In the genomic region with DNA sequence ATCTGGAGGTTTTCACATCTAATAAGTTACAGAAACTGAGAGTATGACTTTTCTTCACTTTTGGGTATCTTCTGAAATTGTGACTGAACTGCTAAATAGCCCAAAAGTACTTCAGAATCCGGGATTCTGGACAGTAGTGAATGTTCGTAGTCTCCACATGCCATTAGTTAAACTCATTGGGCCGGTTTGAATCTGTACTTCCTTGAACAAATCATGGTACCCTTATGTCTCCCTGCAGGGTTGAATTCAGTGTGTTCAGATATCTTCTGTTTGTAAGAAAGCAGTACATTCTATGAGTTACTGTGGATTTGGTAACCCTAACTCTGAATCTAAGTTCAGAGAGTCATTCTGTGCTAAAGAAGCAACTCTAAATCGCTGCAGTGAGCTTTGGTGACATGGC, we compare ENCODE assay signal across 15 cellular contexts. TPM values are rescaled to one million over a fixed set of nuclear protein-coding genes. Genes with fewer than 3 reads are reported as not detected.
A peak's percentile ranks its signal among the peaks of the same experiment; 100 is the strongest.
DNase-seq lines count a peak whose midpoint lies in the region; ATAC-seq and TF ChIP-seq lines count a peak whose summit lies in the region.
"Had no signal": no experiment of that assay in that cellular context is flagged by ENCODE, and none has a peak within 500 bp of the region (broad histone marks: within the 10 kb centered on the region; RNA-seq: fewer than 3 reads in every experiment).

No MANE protein-coding gene starts in this region.

- peaks cover 19% of the 10 kb centered on the region; the same call in 1 of the 2 replicates for H3K79me2 ChIP-seq in OCI-LY1 (ENCODE audit: insufficient read depth, low read length)

- H3K27me3 Mint-ChIP-seq in endodermal cell (ENCODE audit: insufficient read depth): no peaks in the 10 kb centered on the region

- H3K4me1 Mint-ChIP-seq in endodermal cell: peaks cover 35% of the 10 kb centered on the region

- H3K4me3 Mint-ChIP-seq in endodermal cell: no peak overlapping the region

- DNase-seq in cardiac muscle cell (ENCODE audit: low read depth in 1 of 2, low spot score in 1 of 2): no peak
- DNase-seq in right atrium auricular region (ENCODE audit: low spot score): no peak
- DNase-seq in endodermal cell: no peak
- no peak for DNase-seq in NCI-H146 treated with DMSO at 0.1 percent for 48 hours (lab: John Stamatoyannopoulos, UW; ENCODE audit: unreplicated experiment)
- DNase-seq: activated gamma-delta T cell, Karpas-422, NCI-H1048, NCI-H2029 treated with DMSO at 0.1 percent for 48 hours, NCI-H446 treated with DMSO at 0.1 percent for 48 hours, ovary, transverse colon had no signal

- H3K9me3 ChIP-seq in cardiac muscle cell (ENCODE audit: low read depth): no peaks in the 10 kb centered on the region
- H3K9me3 ChIP-seq in right atrium auricular region: no peaks in the 10 kb centered on the region
- no peaks in the 10 kb centered on the region for H3K9me3 ChIP-seq in OCI-LY1 (ENCODE audit: low read length)
- H3K9me3 ChIP-seq in endodermal cell (ENCODE audit: control insufficient read depth, low read length): no peaks in the 10 kb centered on the region
- H3K9me3 ChIP-seq in subcutaneous abdominal adipose tissue (ENCODE audit: control insufficient read depth in 5 of 5, low read length in 5 of 5): no peaks in the 10 kb centered on the region
- H3K9me3 ChIP-seq: ovary, transverse colon had no signal

- no peak overlapping the region for H3K9ac ChIP-seq in OCI-LY1 (ENCODE audit: low read length)
- no peak overlapping the region for H3K9ac ChIP-seq in endodermal cell (ENCODE audit: extremely low read depth, low read length, poor library complexity, severe bottlenecking)
- H3K9ac ChIP-seq in subcutaneous abdominal adipose tissue (ENCODE audit: low read length in 5 of 5): no peak overlapping the region

- no peaks in the 10 kb centered on the region for H3F3A ChIP-seq in OCI-LY1 (ENCODE audit: insufficient read depth, low read length)

- H3K4me2 ChIP-seq in OCI-LY1 (ENCODE audit: low read length): peak overlapping the region; percentile 32; the same call in 1 of the 2 replicates

- peaks cover 25% of the 10 kb centered on the region for H3K36me3 Mint-ChIP-seq in endodermal cell (ENCODE audit: low read depth)

- no peak overlapping the region for H2AFZ ChIP-seq in OCI-LY1 (ENCODE audit: low read length)

- TF ChIP-seq CTCF in cardiac muscle cell (IDR thresholded peaks at IDR 0.05; ENCODE audit: low read depth, low read length) (no peak), right atrium auricular region (IDR thresholded peaks at IDR 0.05) (no peak), OCI-LY1 (IDR thresholded peaks at IDR 0.05; ENCODE audit: low read length) (no peak), endodermal cell (conservative IDR thresholded peaks at IDR 0.05) (no peak)

- no peaks in the 10 kb centered on the region for H3K9me2 ChIP-seq in OCI-LY1 (ENCODE audit: low read depth, low read length)

- H3K27ac Mint-ChIP-seq in endodermal cell: peak overlapping the region; percentile 74

- H3K4me3 ChIP-seq in cardiac muscle cell: no peak overlapping the region
- H3K4me3 ChIP-seq in right atrium auricular region: no peak overlapping the region
- no peak overlapping the region for H3K4me3 ChIP-seq in OCI-LY1 (ENCODE audit: low read depth, low read length, poor library complexity, severe bottlenecking)
- no peak overlapping the region for H3K4me3 ChIP-seq in endodermal cell (ENCODE audit: low read length)
- H3K4me3 ChIP-seq in subcutaneous abdominal adipose tissue (ENCODE audit: low read depth in 1 of 5, low read length in 5 of 5): no peak overlapping the region
- H3K4me3 ChIP-seq: lung, ovary, transverse colon had no signal

- H3K27ac ChIP-seq in cardiac muscle cell (peak overlapping the region; percentile 24), right atrium auricular region (no peak overlapping the region), OCI-LY1 (ENCODE audit: low read depth, low read length, poor library complexity, severe bottlenecking) (no peak overlapping the region), endodermal cell (ENCODE audit: low read depth, low read length) (no peak overlapping the region), subcutaneous abdominal adipose tissue (ENCODE audit: low read depth, low read length) (peak overlapping the region; percentile 13)
- H3K27ac ChIP-seq: ovary, transverse colon had no signal

- no peaks in the 10 kb centered on the region for H3K27me3 ChIP-seq in cardiac muscle cell
- H3K27me3 ChIP-seq in right atrium auricular region: no peaks in the 10 kb centered on the region
- no peaks in the 10 kb centered on the region for H3K27me3 ChIP-seq in OCI-LY1 (ENCODE audit: insufficient read depth, low read length)
- no peaks in the 10 kb centered on the region for H3K27me3 ChIP-seq in endodermal cell (ENCODE audit: control insufficient read depth, insufficient read depth, low read length, poor library complexity, severe bottlenecking)
- H3K27me3 ChIP-seq in subcutaneous abdominal adipose tissue (ENCODE audit: control insufficient read depth in 5 of 5, insufficient read depth in 4 of 5, low read length in 5 of 5): no peaks in the 10 kb centered on the region
- H3K27me3 ChIP-seq: ovary, transverse colon had no signal

- 92 to 94% methylated on average over 4 of the region's 4 CpGs for WGBS in endodermal cell (ENCODE audit: insufficient coverage in 1 of 2, insufficient read length in 1 of 2), 2 experiments

- H3K4me1 ChIP-seq in cardiac muscle cell (ENCODE audit: low read depth): peaks cover 5% of the 10 kb centered on the region
- H3K4me1 ChIP-seq in right atrium auricular region: peaks cover 0 to 28% of the 10 kb centered on the region in 2 donors
- peaks cover 35% of the 10 kb centered on the region for H3K4me1 ChIP-seq in OCI-LY1 (ENCODE audit: insufficient read depth, low read length, severe bottlenecking)
- H3K4me1 ChIP-seq in endodermal cell (ENCODE audit: control insufficient read depth, insufficient read depth, low read length): no peaks in the 10 kb centered on the region
- peaks cover 0 to 32% (median 21%) of the 10 kb centered on the region in 5 donors for H3K4me1 ChIP-seq in subcutaneous abdominal adipose tissue (ENCODE audit: control insufficient read depth in 5 of 5, insufficient read depth in 5 of 5, low read length in 5 of 5)

- ATAC-seq in HG03469 (IDR thresholded peaks at IDR 0.05; ENCODE audit: unreplicated experiment): no peak

- H3K36me3 ChIP-seq in cardiac muscle cell: peaks cover 3% of the 10 kb centered on the region
- no peaks in the 10 kb centered on the region for H3K36me3 ChIP-seq in right atrium auricular region
- no peaks in the 10 kb centered on the region for H3K36me3 ChIP-seq in OCI-LY1 (ENCODE audit: insufficient read depth, low read length)
- H3K36me3 ChIP-seq in endodermal cell (ENCODE audit: control insufficient read depth, insufficient read depth, low read length): peaks cover 17% of the 10 kb centered on the region
- peaks cover 0 to 8% (median 6%) of the 10 kb centered on the region in 5 donors for H3K36me3 ChIP-seq in subcutaneous abdominal adipose tissue (ENCODE audit: control insufficient read depth in 5 of 5, insufficient read depth in 5 of 5, low read length in 5 of 5)
- H3K36me3 ChIP-seq: ovary had no signal

- no peaks in the 10 kb centered on the region for H4K20me1 ChIP-seq in OCI-LY1 (ENCODE audit: insufficient read depth, low read length)

- H3K9me3 Mint-ChIP-seq in endodermal cell: no peaks in the 10 kb centered on the region

RNA-seq across cellular contexts. Expression of gene FAM193A, which starts 33.6 kb away (rescaled TPM):
- total RNA-seq in cardiac muscle cell: 17.3 and 34.0 TPM in 2 replicates
- polyA plus RNA-seq in cardiac muscle cell: 12.0 and 23.4 TPM in 2 replicates
- total RNA-seq in right atrium auricular region: 10 to 100 TPM; 14.6 to 17.0 TPM
- total RNA-seq in endodermal cell: 10 to 100 TPM; 32.1 to 39.0 TPM
- polyA plus RNA-seq in endodermal cell (2013, experiment 1 of 2): 26.9 TPM
- polyA plus RNA-seq in endodermal cell (2013, experiment 2 of 2): 25.5 TPM

Comparison
In these comparisons a context has a peak if more than half of its experiments do, and no peak if none do; other contexts are left out.
1. H3K27ac ChIP-seq: peak in cardiac muscle cell (single experiment) and subcutaneous abdominal adipose tissue (single experiment); none in right atrium auricular region (0 of 2), OCI-LY1 (single experiment) and endodermal cell (single experiment).